Comparison of ENCODE assay signal across 1 cellular context in the genomic region with DNA sequence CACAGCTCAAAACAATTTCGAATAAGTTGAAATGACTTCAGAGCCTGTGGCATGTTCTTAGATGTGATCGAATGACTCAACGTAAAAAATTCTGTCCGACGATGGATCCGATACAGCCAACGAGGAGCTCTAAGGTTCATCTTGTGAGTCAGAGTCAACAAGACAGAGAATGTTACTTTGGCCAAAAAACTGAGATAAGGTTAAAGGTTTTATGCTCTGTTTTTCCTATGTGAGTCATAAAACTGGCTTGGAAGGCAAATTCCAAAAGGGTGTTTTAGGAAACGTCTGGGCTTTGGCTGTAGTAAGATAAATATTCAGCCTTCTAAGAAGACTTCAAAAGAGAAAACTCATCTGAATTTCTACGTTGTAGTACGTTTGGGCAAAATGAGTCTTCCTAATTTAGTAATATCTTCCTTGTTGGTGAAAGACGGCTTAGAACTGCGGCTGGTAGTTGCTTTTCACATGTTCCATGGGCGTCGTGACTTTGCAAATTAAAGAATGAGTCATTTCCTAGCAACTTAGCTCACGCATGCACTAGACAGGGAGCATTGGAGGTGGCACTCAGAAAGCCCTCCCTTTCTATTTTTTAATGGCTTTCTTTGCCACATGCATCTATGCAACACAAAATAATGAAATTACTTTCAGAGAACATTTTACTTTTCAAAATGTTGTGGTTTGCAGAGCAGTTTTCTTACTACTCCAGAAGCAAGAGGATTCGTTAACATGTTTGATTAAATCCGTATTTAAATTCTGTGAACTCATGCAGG.
A peak's percentile ranks its signal among the peaks of the same experiment; 100 is the strongest.
TF ChIP-seq lines count a peak whose summit lies in the region.

No MANE protein-coding gene starts in this region.

TF ChIP-seq in K562, 482 proteins besides CTCF, POLR2A, EP300 and RAD21 (continued from another document and continues in another):
- TF ChIP-seq ARID1B (IDR thresholded peaks at IDR 0.05) = peak; percentile 92
- TF ChIP-seq NBN (IDR thresholded peaks at IDR 0.05; ENCODE audit: low read depth) = no peak; the same call in 1 of the 2 replicates
- 0 out of 2 replicates have a peak, but pooled peaks have one; percentile 40 for TF ChIP-seq NCOA1 (IDR thresholded peaks at IDR 0.05; ENCODE audit: low read depth)
- TF ChIP-seq, protein P1, sequence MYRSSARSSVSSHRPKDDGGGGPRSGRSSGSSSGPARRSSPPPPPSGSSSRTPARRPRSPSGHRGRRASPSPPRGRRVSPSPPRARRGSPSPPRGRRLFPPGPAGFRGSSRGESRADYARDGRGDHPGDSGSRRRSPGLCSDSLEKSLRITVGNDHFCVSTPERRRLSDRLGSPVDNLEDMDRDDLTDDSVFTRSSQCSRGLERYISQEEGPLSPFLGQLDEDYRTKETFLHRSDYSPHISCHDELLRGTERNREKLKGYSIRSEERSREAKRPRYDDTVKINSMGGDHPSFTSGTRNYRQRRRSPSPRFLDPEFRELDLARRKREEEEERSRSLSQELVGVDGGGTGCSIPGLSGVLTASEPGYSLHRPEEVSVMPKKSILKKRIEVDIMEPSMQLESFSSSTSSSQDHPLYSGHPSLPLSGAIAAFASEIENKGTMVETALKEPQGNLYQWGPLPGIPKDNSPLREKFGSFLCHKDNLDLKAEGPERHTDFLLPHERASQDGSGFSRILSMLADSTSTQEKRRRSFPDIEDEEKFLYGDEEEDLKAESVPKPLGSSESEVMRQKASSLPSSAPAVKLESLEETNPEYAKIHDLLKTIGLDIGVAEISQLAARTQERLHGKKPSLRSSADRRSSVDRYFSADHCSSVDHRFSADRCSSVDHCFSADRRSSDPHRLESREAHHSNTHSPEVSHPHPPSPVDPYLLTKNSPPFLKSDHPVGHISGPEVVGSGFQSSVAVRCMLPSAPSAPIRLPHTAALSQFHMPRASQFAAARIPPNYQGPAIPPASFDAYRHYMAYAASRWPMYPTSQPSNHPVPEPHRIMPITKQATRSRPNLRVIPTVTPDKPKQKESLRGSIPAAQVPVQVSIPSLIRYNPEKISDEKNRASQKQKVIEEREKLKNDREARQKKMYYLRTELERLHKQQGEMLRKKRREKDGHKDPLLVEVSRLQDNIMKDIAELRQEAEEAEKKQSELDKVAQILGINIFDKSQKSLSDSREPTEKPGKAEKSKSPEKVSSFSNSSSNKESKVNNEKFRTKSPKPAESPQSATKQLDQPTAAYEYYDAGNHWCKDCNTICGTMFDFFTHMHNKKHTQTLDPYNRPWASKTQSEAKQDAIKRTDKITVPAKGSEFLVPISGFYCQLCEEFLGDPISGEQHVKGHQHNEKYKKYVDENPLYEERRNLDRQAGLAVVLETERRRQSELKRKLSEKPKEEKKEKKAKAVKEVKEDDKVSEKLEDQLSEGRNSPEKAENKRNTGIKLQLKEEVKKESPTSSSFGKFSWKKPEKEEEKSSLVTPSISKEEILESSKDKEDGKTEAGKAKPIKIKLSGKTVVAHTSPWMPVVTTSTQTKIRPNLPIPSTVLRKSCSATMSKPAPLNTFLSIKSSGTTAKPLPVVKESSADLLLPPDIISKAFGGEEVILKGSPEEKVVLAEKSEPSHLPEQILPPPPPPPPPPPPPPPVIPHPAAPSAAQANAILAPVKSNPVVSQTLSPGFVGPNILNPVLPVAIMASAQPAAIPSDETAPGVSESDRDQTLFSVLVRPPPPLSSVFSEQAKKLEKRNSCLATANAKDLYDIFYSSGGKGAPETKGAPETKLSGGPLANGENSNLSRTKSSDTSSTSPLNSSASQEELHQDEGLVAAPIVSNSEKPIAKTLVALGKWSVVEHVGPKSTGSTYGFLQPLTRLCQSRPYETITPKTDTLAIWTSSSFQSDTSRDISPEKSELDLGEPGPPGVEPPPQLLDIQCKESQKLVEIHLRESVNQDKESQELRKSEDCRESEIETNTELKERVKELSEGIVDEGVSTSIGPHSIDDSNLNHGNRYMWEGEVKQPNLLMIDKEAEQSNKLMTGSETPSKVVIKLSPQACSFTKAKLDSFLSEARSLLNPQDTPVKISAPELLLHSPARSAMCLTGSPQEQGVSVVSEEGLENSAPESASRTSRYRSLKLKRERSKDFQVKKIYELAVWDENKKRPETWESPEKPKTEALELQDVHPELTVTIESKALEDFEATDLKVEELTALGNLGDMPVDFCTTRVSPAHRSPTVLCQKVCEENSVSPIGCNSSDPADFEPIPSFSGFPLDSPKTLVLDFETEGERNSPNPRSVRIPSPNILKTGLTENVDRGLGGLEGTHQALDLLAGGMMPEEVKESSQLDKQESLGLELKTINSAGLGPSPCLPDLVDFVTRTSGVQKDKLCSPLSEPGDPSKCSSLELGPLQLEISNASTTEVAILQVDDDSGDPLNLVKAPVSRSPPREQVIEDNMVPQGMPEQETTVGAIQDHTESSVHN (IDR thresholded peaks at IDR 0.05; ENCODE audit: borderline replicate concordance in 1 of 2, low read depth in 1 of 2) = peak in 1 of 2 experiments; percentile 84; a peak in 2 of 4 replicates
- TF ChIP-seq, protein P2, sequence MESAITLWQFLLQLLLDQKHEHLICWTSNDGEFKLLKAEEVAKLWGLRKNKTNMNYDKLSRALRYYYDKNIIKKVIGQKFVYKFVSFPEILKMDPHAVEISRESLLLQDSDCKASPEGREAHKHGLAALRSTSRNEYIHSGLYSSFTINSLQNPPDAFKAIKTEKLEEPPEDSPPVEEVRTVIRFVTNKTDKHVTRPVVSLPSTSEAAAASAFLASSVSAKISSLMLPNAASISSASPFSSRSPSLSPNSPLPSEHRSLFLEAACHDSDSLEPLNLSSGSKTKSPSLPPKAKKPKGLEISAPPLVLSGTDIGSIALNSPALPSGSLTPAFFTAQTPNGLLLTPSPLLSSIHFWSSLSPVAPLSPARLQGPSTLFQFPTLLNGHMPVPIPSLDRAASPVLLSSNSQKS (CRISPR knock-in tag; IDR thresholded peaks at IDR 0.05) = no peak
- TF ChIP-seq, protein P3, sequence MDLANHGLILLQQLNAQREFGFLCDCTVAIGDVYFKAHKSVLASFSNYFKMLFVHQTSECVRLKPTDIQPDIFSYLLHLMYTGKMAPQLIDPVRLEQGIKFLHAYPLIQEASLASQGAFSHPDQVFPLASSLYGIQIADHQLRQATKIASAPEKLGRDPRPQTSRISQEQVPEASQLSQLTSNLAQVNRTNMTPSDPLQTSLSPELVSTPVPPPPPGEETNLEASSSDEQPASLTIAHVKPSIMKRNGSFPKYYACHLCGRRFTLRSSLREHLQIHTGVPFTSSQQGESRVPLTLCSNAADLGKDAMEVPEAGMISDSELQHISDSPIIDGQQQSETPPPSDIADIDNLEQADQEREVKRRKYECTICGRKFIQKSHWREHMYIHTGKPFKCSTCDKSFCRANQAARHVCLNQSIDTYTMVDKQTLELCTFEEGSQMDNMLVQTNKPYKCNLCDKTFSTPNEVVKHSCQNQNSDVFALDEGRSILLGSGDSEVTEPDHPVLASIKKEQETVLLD (IDR thresholded peaks at IDR 0.05) = 0 out of 2 replicates have a peak, but pooled peaks have one; percentile 20
- peak; percentile 86 for TF ChIP-seq POLR2H (tag; IDR thresholded peaks at IDR 0.05; ENCODE audit: low read depth)
- peak; percentile 31; the same call in 1 of the 2 replicates for TF ChIP-seq CXXC5 (CRISPR knock-in tag; IDR thresholded peaks at IDR 0.05)
- TF ChIP-seq, protein P4, sequence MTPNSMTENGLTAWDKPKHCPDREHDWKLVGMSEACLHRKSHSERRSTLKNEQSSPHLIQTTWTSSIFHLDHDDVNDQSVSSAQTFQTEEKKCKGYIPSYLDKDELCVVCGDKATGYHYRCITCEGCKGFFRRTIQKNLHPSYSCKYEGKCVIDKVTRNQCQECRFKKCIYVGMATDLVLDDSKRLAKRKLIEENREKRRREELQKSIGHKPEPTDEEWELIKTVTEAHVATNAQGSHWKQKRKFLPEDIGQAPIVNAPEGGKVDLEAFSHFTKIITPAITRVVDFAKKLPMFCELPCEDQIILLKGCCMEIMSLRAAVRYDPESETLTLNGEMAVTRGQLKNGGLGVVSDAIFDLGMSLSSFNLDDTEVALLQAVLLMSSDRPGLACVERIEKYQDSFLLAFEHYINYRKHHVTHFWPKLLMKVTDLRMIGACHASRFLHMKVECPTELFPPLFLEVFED (CRISPR knock-in tag; conservative IDR thresholded peaks at IDR 0.05) = no peak
- no peak for TF ChIP-seq EZH2 (IDR thresholded peaks at IDR 0.05; ENCODE audit: borderline replicate concordance, low read depth, low read length)
- TF ChIP-seq CREB1 (IDR thresholded peaks at IDR 0.05) = no peak
- TF ChIP-seq CREB1 (CRISPR knock-in tag; IDR thresholded peaks at IDR 0.05) = no peak
- no peak for TF ChIP-seq ZNF780A (CRISPR knock-in tag; IDR thresholded peaks at IDR 0.05)
- TF ChIP-seq FOXK2 (conservative IDR thresholded peaks at IDR 0.05 in 1 of 2, IDR thresholded peaks at IDR 0.05 in 1 of 2; ENCODE audit: low read depth in 2 of 2) = peak; percentile 72 to 73
- TF ChIP-seq, protein P5, sequence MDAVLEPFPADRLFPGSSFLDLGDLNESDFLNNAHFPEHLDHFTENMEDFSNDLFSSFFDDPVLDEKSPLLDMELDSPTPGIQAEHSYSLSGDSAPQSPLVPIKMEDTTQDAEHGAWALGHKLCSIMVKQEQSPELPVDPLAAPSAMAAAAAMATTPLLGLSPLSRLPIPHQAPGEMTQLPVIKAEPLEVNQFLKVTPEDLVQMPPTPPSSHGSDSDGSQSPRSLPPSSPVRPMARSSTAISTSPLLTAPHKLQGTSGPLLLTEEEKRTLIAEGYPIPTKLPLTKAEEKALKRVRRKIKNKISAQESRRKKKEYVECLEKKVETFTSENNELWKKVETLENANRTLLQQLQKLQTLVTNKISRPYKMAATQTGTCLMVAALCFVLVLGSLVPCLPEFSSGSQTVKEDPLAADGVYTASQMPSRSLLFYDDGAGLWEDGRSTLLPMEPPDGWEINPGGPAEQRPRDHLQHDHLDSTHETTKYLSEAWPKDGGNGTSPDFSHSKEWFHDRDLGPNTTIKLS (IDR thresholded peaks at IDR 0.05; ENCODE audit: borderline replicate concordance, low read depth) = peak; percentile 55; the same call in 1 of the 2 replicates
- no peak for TF ChIP-seq NUFIP1 (IDR thresholded peaks at IDR 0.05; ENCODE audit: partially characterized antibody)
- no peak for TF ChIP-seq MECOM (CRISPR knock-in tag; IDR thresholded peaks at IDR 0.05)
- TF ChIP-seq, protein P6, sequence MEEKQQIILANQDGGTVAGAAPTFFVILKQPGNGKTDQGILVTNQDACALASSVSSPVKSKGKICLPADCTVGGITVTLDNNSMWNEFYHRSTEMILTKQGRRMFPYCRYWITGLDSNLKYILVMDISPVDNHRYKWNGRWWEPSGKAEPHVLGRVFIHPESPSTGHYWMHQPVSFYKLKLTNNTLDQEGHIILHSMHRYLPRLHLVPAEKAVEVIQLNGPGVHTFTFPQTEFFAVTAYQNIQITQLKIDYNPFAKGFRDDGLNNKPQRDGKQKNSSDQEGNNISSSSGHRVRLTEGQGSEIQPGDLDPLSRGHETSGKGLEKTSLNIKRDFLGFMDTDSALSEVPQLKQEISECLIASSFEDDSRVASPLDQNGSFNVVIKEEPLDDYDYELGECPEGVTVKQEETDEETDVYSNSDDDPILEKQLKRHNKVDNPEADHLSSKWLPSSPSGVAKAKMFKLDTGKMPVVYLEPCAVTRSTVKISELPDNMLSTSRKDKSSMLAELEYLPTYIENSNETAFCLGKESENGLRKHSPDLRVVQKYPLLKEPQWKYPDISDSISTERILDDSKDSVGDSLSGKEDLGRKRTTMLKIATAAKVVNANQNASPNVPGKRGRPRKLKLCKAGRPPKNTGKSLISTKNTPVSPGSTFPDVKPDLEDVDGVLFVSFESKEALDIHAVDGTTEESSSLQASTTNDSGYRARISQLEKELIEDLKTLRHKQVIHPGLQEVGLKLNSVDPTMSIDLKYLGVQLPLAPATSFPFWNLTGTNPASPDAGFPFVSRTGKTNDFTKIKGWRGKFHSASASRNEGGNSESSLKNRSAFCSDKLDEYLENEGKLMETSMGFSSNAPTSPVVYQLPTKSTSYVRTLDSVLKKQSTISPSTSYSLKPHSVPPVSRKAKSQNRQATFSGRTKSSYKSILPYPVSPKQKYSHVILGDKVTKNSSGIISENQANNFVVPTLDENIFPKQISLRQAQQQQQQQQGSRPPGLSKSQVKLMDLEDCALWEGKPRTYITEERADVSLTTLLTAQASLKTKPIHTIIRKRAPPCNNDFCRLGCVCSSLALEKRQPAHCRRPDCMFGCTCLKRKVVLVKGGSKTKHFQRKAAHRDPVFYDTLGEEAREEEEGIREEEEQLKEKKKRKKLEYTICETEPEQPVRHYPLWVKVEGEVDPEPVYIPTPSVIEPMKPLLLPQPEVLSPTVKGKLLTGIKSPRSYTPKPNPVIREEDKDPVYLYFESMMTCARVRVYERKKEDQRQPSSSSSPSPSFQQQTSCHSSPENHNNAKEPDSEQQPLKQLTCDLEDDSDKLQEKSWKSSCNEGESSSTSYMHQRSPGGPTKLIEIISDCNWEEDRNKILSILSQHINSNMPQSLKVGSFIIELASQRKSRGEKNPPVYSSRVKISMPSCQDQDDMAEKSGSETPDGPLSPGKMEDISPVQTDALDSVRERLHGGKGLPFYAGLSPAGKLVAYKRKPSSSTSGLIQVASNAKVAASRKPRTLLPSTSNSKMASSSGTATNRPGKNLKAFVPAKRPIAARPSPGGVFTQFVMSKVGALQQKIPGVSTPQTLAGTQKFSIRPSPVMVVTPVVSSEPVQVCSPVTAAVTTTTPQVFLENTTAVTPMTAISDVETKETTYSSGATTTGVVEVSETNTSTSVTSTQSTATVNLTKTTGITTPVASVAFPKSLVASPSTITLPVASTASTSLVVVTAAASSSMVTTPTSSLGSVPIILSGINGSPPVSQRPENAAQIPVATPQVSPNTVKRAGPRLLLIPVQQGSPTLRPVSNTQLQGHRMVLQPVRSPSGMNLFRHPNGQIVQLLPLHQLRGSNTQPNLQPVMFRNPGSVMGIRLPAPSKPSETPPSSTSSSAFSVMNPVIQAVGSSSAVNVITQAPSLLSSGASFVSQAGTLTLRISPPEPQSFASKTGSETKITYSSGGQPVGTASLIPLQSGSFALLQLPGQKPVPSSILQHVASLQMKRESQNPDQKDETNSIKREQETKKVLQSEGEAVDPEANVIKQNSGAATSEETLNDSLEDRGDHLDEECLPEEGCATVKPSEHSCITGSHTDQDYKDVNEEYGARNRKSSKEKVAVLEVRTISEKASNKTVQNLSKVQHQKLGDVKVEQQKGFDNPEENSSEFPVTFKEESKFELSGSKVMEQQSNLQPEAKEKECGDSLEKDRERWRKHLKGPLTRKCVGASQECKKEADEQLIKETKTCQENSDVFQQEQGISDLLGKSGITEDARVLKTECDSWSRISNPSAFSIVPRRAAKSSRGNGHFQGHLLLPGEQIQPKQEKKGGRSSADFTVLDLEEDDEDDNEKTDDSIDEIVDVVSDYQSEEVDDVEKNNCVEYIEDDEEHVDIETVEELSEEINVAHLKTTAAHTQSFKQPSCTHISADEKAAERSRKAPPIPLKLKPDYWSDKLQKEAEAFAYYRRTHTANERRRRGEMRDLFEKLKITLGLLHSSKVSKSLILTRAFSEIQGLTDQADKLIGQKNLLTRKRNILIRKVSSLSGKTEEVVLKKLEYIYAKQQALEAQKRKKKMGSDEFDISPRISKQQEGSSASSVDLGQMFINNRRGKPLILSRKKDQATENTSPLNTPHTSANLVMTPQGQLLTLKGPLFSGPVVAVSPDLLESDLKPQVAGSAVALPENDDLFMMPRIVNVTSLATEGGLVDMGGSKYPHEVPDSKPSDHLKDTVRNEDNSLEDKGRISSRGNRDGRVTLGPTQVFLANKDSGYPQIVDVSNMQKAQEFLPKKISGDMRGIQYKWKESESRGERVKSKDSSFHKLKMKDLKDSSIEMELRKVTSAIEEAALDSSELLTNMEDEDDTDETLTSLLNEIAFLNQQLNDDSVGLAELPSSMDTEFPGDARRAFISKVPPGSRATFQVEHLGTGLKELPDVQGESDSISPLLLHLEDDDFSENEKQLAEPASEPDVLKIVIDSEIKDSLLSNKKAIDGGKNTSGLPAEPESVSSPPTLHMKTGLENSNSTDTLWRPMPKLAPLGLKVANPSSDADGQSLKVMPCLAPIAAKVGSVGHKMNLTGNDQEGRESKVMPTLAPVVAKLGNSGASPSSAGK (IDR thresholded peaks at IDR 0.05) = peak; percentile 57; the same call in 1 of the 2 replicates
- no peak for TF ChIP-seq RHOXF2B (CRISPR knock-in tag; conservative IDR thresholded peaks at IDR 0.05)
- TF ChIP-seq TAF1 (IDR thresholded peaks at IDR 0.05; ENCODE audit: control insufficient read depth, extremely low read depth, insufficient read depth, low read length, severe bottlenecking) = peak; percentile 35
- no peak; the same call in 1 of the 2 replicates for TF ChIP-seq ESRRA (IDR thresholded peaks at IDR 0.05; ENCODE audit: borderline replicate concordance, low read depth)
- TF ChIP-seq BHLHE40 (IDR thresholded peaks at IDR 0.05; ENCODE audit: low read length) = 0 out of 2 replicates have a peak, but pooled peaks have one; percentile 36
- no peak for TF ChIP-seq PTBP1 (IDR thresholded peaks at IDR 0.05; ENCODE audit: low read depth, low read length)
